Comparison of ENCODE assay signal across 20 cellular contexts in genomic region chr2:155997538-155997937, GRCh38.
"Had no signal": no experiment of that assay in that cellular context is flagged by ENCODE, and none has a peak within 500 bp of the region (broad histone marks: within the 10 kb centered on the region; RNA-seq: fewer than 3 reads in every experiment).

No MANE protein-coding gene starts in this region.

- H3K27ac ChIP-seq: colonic mucosa, esophagus squamous epithelium, neutrophil, spleen, tibial artery, upper lobe of right lung had no signal

- H3K4me1 ChIP-seq: colonic mucosa, esophagus squamous epithelium, spleen, tibial artery, upper lobe of right lung had no signal

- H3K4me3 ChIP-seq: colonic mucosa, esophagus squamous epithelium, mucosa of descending colon, spleen, tibial artery, upper lobe of right lung had no signal

- DNase-seq: colonic mucosa; dermis blood vessel endothelial cell; endodermal cell; esophagus squamous epithelium; foreskin fibroblast; immature natural killer cell; kidney; left colon; mucosa of descending colon; naive thymus-derived CD8-positive, alpha-beta T cell; posterior cingulate gyrus; spleen; stimulated activated CD4-positive, alpha-beta T cell treated with anti-CD3 and anti-CD28 coated beads, Interleukin-15, amount 100 ng/mL, for 24 hours; stimulated activated CD4-positive, alpha-beta T cell treated with anti-CD3 and anti-CD28 coated beads, Interleukin-1b, Interleukin-23, amount 100 ng/mL, for 48 hours; stimulated activated CD4-positive, alpha-beta T cell treated with anti-CD3 and anti-CD28 coated beads, Interleukin-4, amount 100 ng/mL, for 24 hours; tibial artery; upper lobe of right lung had no signal

- H3K27me3 ChIP-seq: colonic mucosa, esophagus squamous epithelium, neutrophil, spleen, tibial artery, upper lobe of right lung had no signal

- H3K36me3 ChIP-seq: colonic mucosa, esophagus squamous epithelium, neutrophil, spleen, tibial artery, upper lobe of right lung had no signal

- ATAC-seq: left colon; mucosa of descending colon; naive thymus-derived CD8-positive, alpha-beta T cell; sciatic nerve; stimulated activated memory B cell treated with anti-CD40 and anti-IgM and Interleukin-4, amounts not matched to agents 10 μg/mL and 1 μg/mL and 100 μg/mL, for 72 hours; upper lobe of right lung had no signal

- H3K9me3 ChIP-seq: colonic mucosa, esophagus squamous epithelium, mucosa of descending colon, neutrophil, spleen, tibial artery, upper lobe of right lung had no signal
